17 cellular contexts compared by ENCODE assay signal in the genomic region with DNA sequence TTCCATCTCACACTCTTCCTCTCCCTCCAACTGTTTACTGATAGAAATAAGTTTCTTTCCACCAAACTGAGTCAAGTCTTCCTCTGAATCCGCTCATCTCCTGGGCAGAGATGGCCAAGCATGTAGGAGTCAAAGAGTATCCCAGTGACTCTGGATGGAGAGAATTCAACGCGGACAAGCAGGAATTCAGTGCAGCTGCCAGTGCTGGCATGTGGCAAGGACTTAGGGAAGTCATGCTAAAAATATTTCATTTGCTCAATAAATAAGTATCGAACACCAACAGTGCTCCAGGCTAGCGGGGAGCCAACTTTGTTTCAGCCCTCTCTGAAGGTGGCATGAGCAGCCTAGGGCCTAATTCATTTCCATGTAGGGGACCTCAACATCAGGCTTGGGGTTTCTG.
A peak's percentile ranks its signal among the peaks of the same experiment; 100 is the strongest.
DNase-seq lines count a peak whose midpoint lies in the region; ATAC-seq and TF ChIP-seq lines count a peak whose summit lies in the region.
"Had no signal": no experiment of that assay in that cellular context is flagged by ENCODE, and none has a peak within 500 bp of the region (broad histone marks: within the 10 kb centered on the region; RNA-seq: fewer than 3 reads in every experiment).

No MANE protein-coding gene starts in this region.

- H3K4me3 ChIP-seq in BJ (ENCODE audit: low read depth, low read length) (no peak overlapping the region), adipocyte (ENCODE audit: low read length) (no peak overlapping the region)

- TF ChIP-seq CTCF in BJ (IDR thresholded peaks at IDR 0.05; ENCODE audit: insufficient read depth, low read depth, low read length), result no peak

- H3K4me1 Mint-ChIP-seq in immature natural killer cell, result no peaks in the 10 kb centered on the region
- H3K4me1 Mint-ChIP-seq: B cell; stimulated activated naive B cell treated with anti-CD40 and anti-IgM and Interleukin-4, amounts not matched to agents 10 μg/mL and 1 μg/mL and 100 μg/mL, for 72 hours had no signal

- CTCF ChIA-PET in BJ (lab: Yijun Ruan, JAX), result no interaction called here

- no peaks in the 10 kb centered on the region for H3K9me3 Mint-ChIP-seq in immature natural killer cell

- no peak overlapping the region for H3K4me3 Mint-ChIP-seq in immature natural killer cell
- H3K4me3 Mint-ChIP-seq: activated naive CD8-positive, alpha-beta T cell; B cell; stimulated activated naive B cell treated with anti-CD40 and anti-IgM and Interleukin-4, amounts not matched to agents 10 μg/mL and 1 μg/mL and 100 μg/mL, for 72 hours had no signal

- H3K27ac Mint-ChIP-seq in immature natural killer cell, result no peak overlapping the region
- H3K27ac Mint-ChIP-seq: activated naive CD8-positive, alpha-beta T cell; B cell; stimulated activated naive B cell treated with anti-CD40 and anti-IgM and Interleukin-4, amounts not matched to agents 10 μg/mL and 1 μg/mL and 100 μg/mL, for 72 hours had no signal

- POLR2A ChIA-PET in BJ (lab: Charles Lee), result no interaction called here

- H3K27me3 ChIP-seq in BJ (ENCODE audit: control insufficient read depth, insufficient read depth, low read length) (peaks cover 3% of the 10 kb centered on the region; the same call in 1 of the 2 replicates), adipocyte (replicated peaks; ENCODE audit: control insufficient read depth, insufficient read depth, low read length) (no peaks in the 10 kb centered on the region)

- DNase-seq in BJ (ENCODE audit: low read depth) (peak; percentile 24), adipocyte (ENCODE audit: low read depth) (peak; percentile 67), fibroblast of peridontal ligament (ENCODE audit: extremely low read depth) (peak; percentile 67), myocyte (ENCODE audit: low read depth) (peak; percentile 85), immature natural killer cell (no peak), NCI-H748 treated with DMSO at 0.1 percent for 48 hours (lab: John Stamatoyannopoulos, UW) (no peak), NCI-H2081 treated with DMSO at 0.1 percent for 48 hours (lab: John Stamatoyannopoulos, UW) (no peak)
- DNase-seq: activated CD4-positive, alpha-beta T cell treated with anti-CD3 and anti-CD28 coated beads for 1 hour; DMS 273 treated with DMSO at 0.1 percent for 48 hours; mesendoderm; MV-4-11; nucleus accumbens; small intestine; stimulated activated naive B cell treated with anti-CD40 and anti-IgM and Interleukin-4, amounts not matched to agents 10 μg/mL and 1 μg/mL and 100 μg/mL, for 72 hours had no signal

- H3K36me3 Mint-ChIP-seq in immature natural killer cell, result no peaks in the 10 kb centered on the region
- H3K36me3 Mint-ChIP-seq: activated naive CD8-positive, alpha-beta T cell; stimulated activated naive B cell treated with anti-CD40 and anti-IgM and Interleukin-4, amounts not matched to agents 10 μg/mL and 1 μg/mL and 100 μg/mL, for 72 hours had no signal

- H3K36me3 ChIP-seq in BJ (ENCODE audit: control insufficient read depth, insufficient read depth, low read length) (no peaks in the 10 kb centered on the region), adipocyte (ENCODE audit: control insufficient read depth, insufficient read depth, low read length, severe bottlenecking) (no peaks in the 10 kb centered on the region)

- no peaks in the 10 kb centered on the region for H3K9me3 ChIP-seq in adipocyte (ENCODE audit: control insufficient read depth, low read length)

- H3K4me1 ChIP-seq in adipocyte (ENCODE audit: control insufficient read depth, insufficient read depth, low read length), result peaks cover 20% of the 10 kb centered on the region

- no peak overlapping the region for H3K9ac ChIP-seq in adipocyte (ENCODE audit: low read length)

- peaks cover 1 to 10% (median 4%) of the 10 kb centered on the region in 3 donors for H3K27me3 Mint-ChIP-seq in immature natural killer cell (ENCODE audit: low read depth in 3 of 3)

- no peak for ATAC-seq in HG03378 (IDR thresholded peaks at IDR 0.05; ENCODE audit: unreplicated experiment)
- ATAC-seq: stimulated activated naive B cell treated with anti-CD40 and anti-IgM and Interleukin-4, amounts not matched to agents 10 μg/mL and 1 μg/mL and 100 μg/mL, for 72 hours had no signal

Comparison
In these comparisons a context has a peak if more than half of its experiments do, and no peak if none do; other contexts are left out.
1. DNase-seq: peak in BJ (single experiment), adipocyte (single experiment), fibroblast of peridontal ligament (single experiment) and myocyte (single experiment); none in immature natural killer cell (0 of 3), NCI-H748 treated with DMSO at 0.1 percent for 48 hours (single experiment) and NCI-H2081 treated with DMSO at 0.1 percent for 48 hours (single experiment).